ENCODE assay signal across 8 cellular contexts in genomic region chr15:40928975-40929729, GRCh38. TPM values are rescaled to one million over a fixed set of nuclear protein-coding genes. Genes with fewer than 3 reads are reported as not detected.
DNase-seq lines count a peak whose midpoint lies in the region; ATAC-seq and TF ChIP-seq lines count a peak whose summit lies in the region.

DLL4 (plus strand) TSS chr15:40929340; CDS start chr15:40929669, 329 bp downstream.

- H4K20me1 ChIP-seq in DOHH2 (ENCODE audit: control insufficient read depth, insufficient read depth, low read depth, low read length) = no peaks in the 10 kb centered on the region; the same call in 1 of the 2 replicates

- no peaks in the 10 kb centered on the region for H3F3A ChIP-seq in DOHH2 (ENCODE audit: control insufficient read depth, insufficient read depth)

- H3K79me2 ChIP-seq in DOHH2 (ENCODE audit: control insufficient read depth, low read length) = no peaks in the 10 kb centered on the region

- TF ChIP-seq CTCF in DOHH2 (IDR thresholded peaks at IDR 0.05; ENCODE audit: low read depth, low read length, poor library complexity, severe bottlenecking) (no peak), LNCaP clone FGC (IDR thresholded peaks at IDR 0.05; ENCODE audit: control insufficient read depth, extremely low read depth, insufficient read depth) (no peak), brain microvascular endothelial cell (IDR thresholded peaks at IDR 0.05; ENCODE audit: low read depth, low read length, missing control alignments) (no peak)

- peak within 1 kb of the TSS; percentile 74 for H3K4me2 ChIP-seq in DOHH2 (ENCODE audit: low read length)

- DNase-seq in LNCaP clone FGC (ENCODE audit: low read depth) (no peak), RPMI7951 (ENCODE audit: low read depth) (peak; percentile 73), brain microvascular endothelial cell (peak; percentile 40), iris pigment epithelial cell (ENCODE audit: low read depth) (peak; percentile 53)
- DNase-seq in stimulated activated CD4-positive, alpha-beta T cell treated with anti-CD3 and anti-CD28 coated beads, Interleukin-4, amount 100 ng/mL, for 1 hour = peak; percentile 41

- H3K4me3 ChIP-seq in DOHH2 (ENCODE audit: low read length) = peak within 1 kb of the TSS; percentile 55
- peak within 1 kb of the TSS; percentile 48 for H3K4me3 ChIP-seq in LNCaP clone FGC (ENCODE audit: low read depth, low read length)
- H3K4me3 ChIP-seq in brain microvascular endothelial cell (ENCODE audit: low read depth, low read length) = peak within 1 kb of the TSS; percentile 39

- in situ Hi-C loops in brain microvascular endothelial cell (cut with HindIII; ENCODE audit: low pct_ligation_motif_present, low sequenced_read_pairs) = no loop called here

- H3K9me2 ChIP-seq in DOHH2 (replicated peaks; ENCODE audit: control insufficient read depth, low read length) = no peaks in the 10 kb centered on the region

- peaks cover 57% of the 10 kb centered on the region for H3K4me1 ChIP-seq in DOHH2 (ENCODE audit: control insufficient read depth, low read length)

- H3K27ac ChIP-seq in DOHH2 (ENCODE audit: low read depth, low read length) = no peak within 1 kb of the TSS
- H3K27ac ChIP-seq in brain microvascular endothelial cell = no peak within 1 kb of the TSS

- no peaks in the 10 kb centered on the region for H3K36me3 ChIP-seq in DOHH2 (ENCODE audit: control insufficient read depth, low read length)
- no peaks in the 10 kb centered on the region for H3K36me3 ChIP-seq in brain microvascular endothelial cell (replicated peaks)

- H3K9me3 ChIP-seq in DOHH2 (ENCODE audit: control insufficient read depth, insufficient read depth, low read length) = no peaks in the 10 kb centered on the region

- ATAC-seq in GM21390 (IDR thresholded peaks at IDR 0.05; ENCODE audit: unreplicated experiment) (no peak), HG03460 (IDR thresholded peaks at IDR 0.05; ENCODE audit: unreplicated experiment) (no peak)

- H3K27me3 ChIP-seq in DOHH2 (ENCODE audit: control insufficient read depth, low read length) = peaks cover 73% of the 10 kb centered on the region
- peaks cover 40% of the 10 kb centered on the region for H3K27me3 ChIP-seq in brain microvascular endothelial cell (replicated peaks)

RNA-seq across cellular contexts. Expression of gene DLL4, which starts in this region (rescaled TPM):
- total RNA-seq in RPMI7951 (2014; rRNA removed; shearing (Covaris generic)) = 2.5 and 2.6 TPM in 2 replicates
